Comparison of ENCODE assay signal across 9 cellular contexts in genomic region chr10:61987951-61988379, GRCh38.
DNase-seq lines count a peak whose midpoint lies in the region; ATAC-seq and TF ChIP-seq lines count a peak whose summit lies in the region.
"Had no signal": no experiment of that assay in that cellular context is flagged by ENCODE, and none has a peak within 500 bp of the region (broad histone marks: within the 10 kb centered on the region; RNA-seq: fewer than 3 reads in every experiment).

No MANE protein-coding gene starts in this region.

- peaks cover 0 to 3% of the 10 kb centered on the region in 2 donors for H3K9me3 Mint-ChIP-seq in stimulated activated naive B cell treated with anti-CD40 and anti-IgM and Interleukin-4, amounts not matched to agents 10 μg/mL and 1 μg/mL and 100 μg/mL, for 72 hours

- no peaks in the 10 kb centered on the region for H3K9me2 ChIP-seq in Loucy (replicated peaks; ENCODE audit: low read depth, low read length)

- no peak overlapping the region for H3K4me3 ChIP-seq in Loucy (ENCODE audit: low read length, poor library complexity, severe bottlenecking)
- H3K4me3 ChIP-seq in endocrine pancreas (ENCODE audit: control insufficient read depth, insufficient read depth, low read length), result peak overlapping the region; percentile 83
- H3K4me3 ChIP-seq: SJSA1 had no signal

- H3K36me3 ChIP-seq in Loucy (ENCODE audit: insufficient read depth, low read length), result peaks cover 57% of the 10 kb centered on the region; the same call in 1 of the 2 replicates
- no peaks in the 10 kb centered on the region for H3K36me3 ChIP-seq in endocrine pancreas (ENCODE audit: control insufficient read depth, insufficient read depth, low read length)

- peak overlapping the region; percentile 94 for H3K27ac Mint-ChIP-seq in stimulated activated naive B cell treated with anti-CD40 and anti-IgM and Interleukin-4, amounts not matched to agents 10 μg/mL and 1 μg/mL and 100 μg/mL, for 72 hours

- H4K20me1 ChIP-seq in Loucy (ENCODE audit: insufficient read depth, low read length, poor library complexity, severe bottlenecking), result peaks cover 22% of the 10 kb centered on the region

- peak overlapping the region; percentile 21 for H3K4me2 ChIP-seq in Loucy (ENCODE audit: low read depth, low read length, poor library complexity, severe bottlenecking)

- H3K4me3 Mint-ChIP-seq in stimulated activated naive B cell treated with anti-CD40 and anti-IgM and Interleukin-4, amounts not matched to agents 10 μg/mL and 1 μg/mL and 100 μg/mL, for 72 hours, result peak overlapping the region; percentile 43 to 61

- no peaks in the 10 kb centered on the region for H3K27me3 ChIP-seq in Loucy (ENCODE audit: insufficient read depth, low read length, poor library complexity, severe bottlenecking)
- H3K27me3 ChIP-seq in endocrine pancreas (ENCODE audit: control insufficient read depth, insufficient read depth, low read length), result no peaks in the 10 kb centered on the region
- H3K27me3 ChIP-seq: SJSA1 had no signal

- no peak overlapping the region for H2AFZ ChIP-seq in Loucy (ENCODE audit: low read length)

- H3K9me3 ChIP-seq in Loucy (ENCODE audit: insufficient read depth, low read depth, low read length), result no peaks in the 10 kb centered on the region
- no peaks in the 10 kb centered on the region for H3K9me3 ChIP-seq in endocrine pancreas (ENCODE audit: control insufficient read depth, low read length)
- H3K9me3 ChIP-seq: SJSA1 had no signal

- H3K4me1 ChIP-seq in Loucy (ENCODE audit: insufficient read depth, low read length, poor library complexity, severe bottlenecking) (peaks cover 65% of the 10 kb centered on the region), endocrine pancreas (ENCODE audit: control insufficient read depth, insufficient read depth, low read length) (peaks cover 9% of the 10 kb centered on the region)

- H3K4me1 Mint-ChIP-seq in stimulated activated naive B cell treated with anti-CD40 and anti-IgM and Interleukin-4, amounts not matched to agents 10 μg/mL and 1 μg/mL and 100 μg/mL, for 72 hours, result peaks cover 58 to 80% of the 10 kb centered on the region in 2 donors

- no peaks in the 10 kb centered on the region for H3F3A ChIP-seq in Loucy (ENCODE audit: low read depth)

- no peak overlapping the region for H3K9ac ChIP-seq in Loucy (ENCODE audit: low read depth, low read length, poor library complexity, severe bottlenecking)
- no peak overlapping the region for H3K9ac ChIP-seq in endocrine pancreas (ENCODE audit: control insufficient read depth, insufficient read depth, low read length)

- peaks cover 97% of the 10 kb centered on the region for H3K79me2 ChIP-seq in Loucy (ENCODE audit: insufficient read depth, low read length)

- H3K36me3 Mint-ChIP-seq in stimulated activated naive B cell treated with anti-CD40 and anti-IgM and Interleukin-4, amounts not matched to agents 10 μg/mL and 1 μg/mL and 100 μg/mL, for 72 hours, result peaks cover 52 to 80% of the 10 kb centered on the region in 2 donors

- H3K27me3 Mint-ChIP-seq in stimulated activated naive B cell treated with anti-CD40 and anti-IgM and Interleukin-4, amounts not matched to agents 10 μg/mL and 1 μg/mL and 100 μg/mL, for 72 hours, result no peaks in the 10 kb centered on the region

- peak; percentile 98 for ATAC-seq in GM18511 (IDR thresholded peaks at IDR 0.05; ENCODE audit: unreplicated experiment)
- peak; percentile 97 for ATAC-seq in GM21576 (IDR thresholded peaks at IDR 0.05; ENCODE audit: unreplicated experiment)
- peak; percentile 95 to 97 for ATAC-seq in stimulated activated naive B cell treated with anti-CD40 and anti-IgM and Interleukin-4, amounts not matched to agents 10 μg/mL and 1 μg/mL and 100 μg/mL, for 72 hours (replicated peaks)

- DNase-seq in stimulated activated naive B cell treated with anti-CD40 and anti-IgM and Interleukin-4, amounts not matched to agents 10 μg/mL and 1 μg/mL and 100 μg/mL, for 72 hours, result peak; percentile 55
- DNase-seq in Ammon's horn (ENCODE audit: low spot score), result no peak
- no peak for DNase-seq in A172 (ENCODE audit: low spot score)
- no peak for DNase-seq in NCI-H446 treated with DMSO at 0.1 percent for 48 hours (lab: John Stamatoyannopoulos, UW)

- no peak for TF ChIP-seq CTCF in Loucy (conservative IDR thresholded peaks at IDR 0.05; ENCODE audit: low read length)
